In genomic region chr17:40608061-40608581, GRCh38 we compare ENCODE assay signal across 1 cellular context.
TF ChIP-seq lines count a peak whose summit lies in the region.

No MANE protein-coding gene starts in this region.

TF ChIP-seq in SK-N-SH treated with all-trans-retinoic acid at 6 μM for 48 hours, 23 proteins besides CTCF, POLR2A, EP300 and RAD21 (continued from another document):
- TF ChIP-seq TSHZ2 (CRISPR knock-in tag; IDR thresholded peaks at IDR 0.05) (no peak), TCF4 (CRISPR knock-in tag; IDR thresholded peaks at IDR 0.05; ENCODE audit: borderline replicate concordance) (no peak), SNAI2 (CRISPR knock-in tag; IDR thresholded peaks at IDR 0.05) (no peak), POU6F1 (CRISPR knock-in tag; IDR thresholded peaks at IDR 0.05; ENCODE audit: borderline replicate concordance, low read depth) (no peak), ISL1 (CRISPR knock-in tag; IDR thresholded peaks at IDR 0.05) (no peak)
